ENCODE assay signal across 27 cellular contexts in genomic region chr1:203252678-203253077, GRCh38.
DNase-seq lines count a peak whose midpoint lies in the region; ATAC-seq lines count a peak whose summit lies in the region.
"Had no signal": no experiment of that assay in that cellular context is flagged by ENCODE, and none has a peak within 500 bp of the region (broad histone marks: within the 10 kb centered on the region; RNA-seq: fewer than 3 reads in every experiment).

No MANE protein-coding gene starts in this region.

- H3K9me3 Mint-ChIP-seq in effector memory CD8-positive, alpha-beta T cell: no peaks in the 10 kb centered on the region
- H3K9me3 Mint-ChIP-seq: activated naive CD4-positive, alpha-beta T cell treated with anti-CD3 and anti-CD28 coated beads for 36 hours had no signal

- H3K36me3 Mint-ChIP-seq in effector memory CD8-positive, alpha-beta T cell (ENCODE audit: insufficient read depth): peaks cover 3% of the 10 kb centered on the region
- H3K36me3 Mint-ChIP-seq: immature natural killer cell had no signal

- H3K27ac Mint-ChIP-seq in effector memory CD8-positive, alpha-beta T cell: no peak overlapping the region
- H3K27ac Mint-ChIP-seq: activated naive CD4-positive, alpha-beta T cell treated with anti-CD3 and anti-CD28 coated beads for 36 hours; activated T-helper 1 cell treated with anti-CD3 and anti-CD28 coated beads, Interleukin-12 subunit alpha, Interleukin-12 subunit beta, Interleukin-2, Interleukin-4 antibody, amounts not matched to agents 30 ng/mL and 10 ng/mL and 1 ng/mL, durations not matched to agents 14 hours and 24 hours and 36 hours; GM23338; IgD-negative memory B cell; immature natural killer cell; naive B cell; progenitor cell of endocrine pancreas had no signal

- H3K27me3 Mint-ChIP-seq in effector memory CD8-positive, alpha-beta T cell: peaks cover 72 to 86% of the 10 kb centered on the region in 2 donors
- H3K27me3 Mint-ChIP-seq: IgD-negative memory B cell had no signal

- DNase-seq in DMS 273 (lab: John Stamatoyannopoulos, UW; ENCODE audit: unreplicated experiment) (peak; percentile 90), NCI-H1048 (lab: John Stamatoyannopoulos, UW) (peak; percentile 73), NCI-H2107 treated with DMSO at 0.1 percent for 48 hours (lab: John Stamatoyannopoulos, UW; ENCODE audit: unreplicated experiment) (peak; percentile 80), NCI-H82 (lab: John Stamatoyannopoulos, UW) (peak; percentile 99)
- DNase-seq in effector memory CD8-positive, alpha-beta T cell: no peak
- no peak for DNase-seq in activated CD4-positive, alpha-beta T cell treated with anti-CD3 and anti-CD28 coated beads for 4 hours
- DNase-seq: ACHN; activated CD4-positive, alpha-beta T cell treated with anti-CD3 and anti-CD28 coated beads, Interleukin-2, amount 50 U/mL, for 48 hours; activated CD4-positive, CD25-positive, alpha-beta regulatory T cell; activated naive CD4-positive, alpha-beta T cell treated with anti-CD3 and anti-CD28 coated beads for 36 hours; adrenal gland; body of pancreas; dermis blood vessel endothelial cell; hippocampal formation; immature natural killer cell; mesenchymal stem cell; naive B cell; NCI-H1092 treated with DMSO at 0.1 percent for 48 hours; stimulated activated CD4-positive, alpha-beta T cell treated with anti-CD3 and anti-CD28 coated beads, Interleukin-15, amount 100 ng/mL, for 24 hours; stimulated activated naive CD4-positive, alpha-beta T cell had no signal

- H3K4me3 Mint-ChIP-seq in effector memory CD8-positive, alpha-beta T cell: no peak overlapping the region
- H3K4me3 Mint-ChIP-seq: activated naive CD4-positive, alpha-beta T cell treated with anti-CD3 and anti-CD28 coated beads for 36 hours; activated T-helper 1 cell treated with anti-CD3 and anti-CD28 coated beads, Interleukin-12 subunit alpha, Interleukin-12 subunit beta, Interleukin-2, Interleukin-4 antibody, amounts not matched to agents 30 ng/mL and 10 ng/mL and 1 ng/mL, durations not matched to agents 14 hours and 24 hours and 36 hours; GM23338; IgD-negative memory B cell; immature natural killer cell; naive B cell had no signal

- ATAC-seq in HG02970 (IDR thresholded peaks at IDR 0.05; ENCODE audit: low FRiP score, unreplicated experiment) (no peak), GM21367 (IDR thresholded peaks at IDR 0.05; ENCODE audit: unreplicated experiment) (no peak)
- no peak for ATAC-seq in effector memory CD8-positive, alpha-beta T cell (replicated peaks)
- ATAC-seq: body of pancreas, gastroesophageal sphincter, GM23338 had no signal

- no peaks in the 10 kb centered on the region for H3K4me1 Mint-ChIP-seq in effector memory CD8-positive, alpha-beta T cell (ENCODE audit: low read depth in 2 of 2)
- H3K4me1 Mint-ChIP-seq: GM23338, IgD-negative memory B cell, immature natural killer cell, naive B cell had no signal

Comparison
In these comparisons a context has a peak if more than half of its experiments do, and no peak if none do; other contexts are left out.
1. DNase-seq: peak in DMS 273 (single experiment), NCI-H1048 (single experiment), NCI-H2107 treated with DMSO at 0.1 percent for 48 hours (single experiment) and NCI-H82 (single experiment); none in effector memory CD8-positive, alpha-beta T cell (0 of 3) and activated CD4-positive, alpha-beta T cell treated with anti-CD3 and anti-CD28 coated beads for 4 hours (0 of 2).